2 cellular contexts compared by ENCODE assay signal in the genomic region with DNA sequence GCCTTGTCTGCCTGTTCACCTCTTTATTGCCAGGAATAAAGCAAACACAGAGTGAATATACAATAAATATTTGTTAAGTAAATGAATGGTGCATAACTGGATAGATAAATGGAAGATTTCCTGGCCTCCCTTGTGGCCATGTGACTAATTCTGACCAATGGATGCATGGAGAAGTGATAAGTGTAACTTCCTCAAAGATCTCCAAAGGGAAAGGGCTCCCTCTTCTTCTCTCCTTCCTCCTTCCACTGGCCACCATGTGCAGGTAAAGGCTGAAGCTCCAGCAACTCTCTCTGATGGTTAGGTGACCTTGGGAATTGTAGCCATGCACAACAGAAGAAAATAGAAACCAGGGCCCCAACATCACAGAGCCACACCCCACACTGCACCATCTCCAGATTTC.
TF ChIP-seq lines count a peak whose summit lies in the region.

No MANE protein-coding gene starts in this region.

TF ChIP-seq in IMR-90, 13 proteins besides CTCF, POLR2A, EP300 and RAD21:
- TF ChIP-seq NFE2L2 (IDR thresholded peaks at IDR 0.05; ENCODE audit: low read depth, low read length), result no peak
- TF ChIP-seq, protein P1, sequence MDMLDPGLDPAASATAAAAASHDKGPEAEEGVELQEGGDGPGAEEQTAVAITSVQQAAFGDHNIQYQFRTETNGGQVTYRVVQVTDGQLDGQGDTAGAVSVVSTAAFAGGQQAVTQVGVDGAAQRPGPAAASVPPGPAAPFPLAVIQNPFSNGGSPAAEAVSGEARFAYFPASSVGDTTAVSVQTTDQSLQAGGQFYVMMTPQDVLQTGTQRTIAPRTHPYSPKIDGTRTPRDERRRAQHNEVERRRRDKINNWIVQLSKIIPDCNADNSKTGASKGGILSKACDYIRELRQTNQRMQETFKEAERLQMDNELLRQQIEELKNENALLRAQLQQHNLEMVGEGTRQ (IDR thresholded peaks at IDR 0.05; ENCODE audit: low read depth, low read length), result peak; percentile 30; the same call in 1 of the 2 replicates

TF ChIP-seq in K562, 482 proteins besides CTCF, POLR2A, EP300 and RAD21:
- TF ChIP-seq NFYB (IDR thresholded peaks at IDR 0.05; ENCODE audit: extremely low read depth, insufficient read length) (peak; percentile 56), ZNF407 (IDR thresholded peaks at IDR 0.05; ENCODE audit: low read depth) (no peak), TBP (optimal IDR thresholded peaks at IDR 0.05; ENCODE audit: low read depth, low read length) (no peak), SAFB2 (IDR thresholded peaks at IDR 0.05; ENCODE audit: borderline replicate concordance, low read depth, low read length, severe bottlenecking) (no peak)
- TF ChIP-seq, protein P1 (CRISPR knock-in tag; IDR thresholded peaks at IDR 0.05), result peak; percentile 68
TF ChIP-seq in K562: peak in this region for 2.
